In genomic region chr1:109876617-109877319, GRCh38 we compare ENCODE assay signal across 8 cellular contexts. TPM values are rescaled to one million over a fixed set of nuclear protein-coding genes. Genes with fewer than 3 reads are reported as not detected.
A peak's percentile ranks its signal among the peaks of the same experiment; 100 is the strongest.
DNase-seq lines count a peak whose midpoint lies in the region; ATAC-seq and TF ChIP-seq lines count a peak whose summit lies in the region.
"Had no signal": no experiment of that assay in that cellular context is flagged by ENCODE, and none has a peak within 500 bp of the region (broad histone marks: within the 10 kb centered on the region; RNA-seq: fewer than 3 reads in every experiment).

No MANE protein-coding gene starts in this region.

- no peaks in the 10 kb centered on the region for H3K27me3 ChIP-seq in NT2/D1 (ENCODE audit: insufficient read depth, insufficient read length)
- H3K27me3 ChIP-seq in esophagus muscularis mucosa: no peaks in the 10 kb centered on the region
- H3K27me3 ChIP-seq in muscle layer of duodenum (ENCODE audit: low read depth, low read length): no peaks in the 10 kb centered on the region
- H3K27me3 ChIP-seq in uterus: no peaks in the 10 kb centered on the region

- ATAC-seq in HG03139 (IDR thresholded peaks at IDR 0.05; ENCODE audit: unreplicated experiment): no peak

- 72% methylated on average over 4 of the region's 4 CpGs for WGBS in esophagus muscularis mucosa

- H3K4me1 ChIP-seq in NT2/D1 (ENCODE audit: insufficient read depth, insufficient read length) (peaks cover 23% of the 10 kb centered on the region), esophagus muscularis mucosa (peaks cover 31 to 55% (median 50%) of the 10 kb centered on the region in 4 donors), muscle layer of duodenum (ENCODE audit: control insufficient read depth in 1 of 2, insufficient read depth in 2 of 2, low read length in 2 of 2) (peaks cover 14 to 31% of the 10 kb centered on the region in 2 donors), uterus (peaks cover 8 to 10% of the 10 kb centered on the region in 2 donors)

- H3K36me3 ChIP-seq in NT2/D1 (ENCODE audit: insufficient read depth, insufficient read length, low read length) (no peaks in the 10 kb centered on the region), esophagus muscularis mucosa (no peaks in the 10 kb centered on the region), muscle layer of duodenum (ENCODE audit: control insufficient read depth in 1 of 2, insufficient read depth in 2 of 2, low read length in 2 of 2) (no peaks in the 10 kb centered on the region), uterus (no peaks in the 10 kb centered on the region)

- H3K4me3 ChIP-seq in NT2/D1 (ENCODE audit: insufficient read length, low read depth) (no peak overlapping the region), esophagus muscularis mucosa (peak overlapping the region; percentile 11 to 33 (median 27)), muscle layer of duodenum (ENCODE audit: low read depth in 1 of 2, low read length in 2 of 2) (peak overlapping the region in 1 of 2 donors; percentile 23), uterus (no peak overlapping the region)

- H3K27ac ChIP-seq in esophagus muscularis mucosa (replicated peaks in 1 of 4): peak overlapping the region; percentile 81 to 91 (median 88)
- H3K27ac ChIP-seq in muscle layer of duodenum (ENCODE audit: low read length): peak overlapping the region; percentile 57
- peak overlapping the region; percentile 85 to 90 for H3K27ac ChIP-seq in uterus

- TF ChIP-seq CTCF in esophagus muscularis mucosa (IDR thresholded peaks at IDR 0.05) (no peak), uterus (IDR thresholded peaks at IDR 0.05) (no peak)

- DNase-seq in NT2/D1 (ENCODE audit: low read depth, low spot score) (peak; percentile 82), esophagus muscularis mucosa (ENCODE audit: extremely low spot score) (no peak), uterus (no peak), cortex of kidney (lab: John Stamatoyannopoulos, UW) (no peak), COLO668 (lab: John Stamatoyannopoulos, UW; ENCODE audit: unreplicated experiment) (no peak)
- DNase-seq: NCI-H187 had no signal

- TF ChIP-seq POLR2A in esophagus muscularis mucosa (IDR thresholded peaks at IDR 0.05; ENCODE audit: low read depth) (no peak), uterus (IDR thresholded peaks at IDR 0.05) (no peak)

- H3K9ac ChIP-seq in NT2/D1 (ENCODE audit: insufficient read length, low read depth): peak overlapping the region; percentile 39

- intact Hi-C loops in esophagus muscularis mucosa (cut with DNase I) (loop anchor here (5.0 kb wide), 1 partner anchor 36 kb away; the partner anchor contains the start of gene CSF1), uterus (cut with DNase I; ENCODE audit: low total_unique reads) (no loop called here)

- no peak for TF ChIP-seq EP300 in esophagus muscularis mucosa (IDR thresholded peaks at IDR 0.05)

- H3K9me3 ChIP-seq in NT2/D1 (ENCODE audit: insufficient read depth, low read length) (no peaks in the 10 kb centered on the region), esophagus muscularis mucosa (no peaks in the 10 kb centered on the region), muscle layer of duodenum (ENCODE audit: control insufficient read depth in 1 of 2, low read length in 2 of 2) (no peaks in the 10 kb centered on the region), uterus (no peaks in the 10 kb centered on the region)

RNA-seq across cellular contexts. Expression of gene CSF1, which starts 33.9 kb away (rescaled TPM):
- total RNA-seq in esophagus muscularis mucosa (10 to 100 TPM; 27.0 to 92.6 (median 48.1) TPM), uterus (10 to 100 TPM; 19.8 to 48.2 (median 34.2) TPM)

Comparison
In these comparisons a context has a peak if more than half of its experiments do, and no peak if none do; other contexts are left out.
1. H3K4me3 ChIP-seq: peak in esophagus muscularis mucosa (4 of 4); none in NT2/D1 (single experiment) and uterus (0 of 2).
2. Peak in every context shown above with its lines, with median percentiles within 50 percentile points of each other: H3K27ac ChIP-seq.